ENCODE assay signal across 12 cellular contexts in genomic region chr20:35820715-35821114, GRCh38. TPM values are rescaled to one million over a fixed set of nuclear protein-coding genes. Genes with fewer than 3 reads are reported as not detected.
DNase-seq lines count a peak whose midpoint lies in the region; ATAC-seq, FAIRE-seq and TF ChIP-seq lines count a peak whose summit lies in the region.
"Had no signal": no experiment of that assay in that cellular context is flagged by ENCODE, and none has a peak within 500 bp of the region (broad histone marks: within the 10 kb centered on the region; RNA-seq: fewer than 3 reads in every experiment).

No MANE protein-coding gene starts in this region.

- no peak for TF ChIP-seq EP300 in HepG2 (IDR thresholded peaks at IDR 0.05; ENCODE audit: low read depth in 2 of 2, low read length in 2 of 2)
- no peak for TF ChIP-seq EP300 in HepG2 (CRISPR knock-in tag; IDR thresholded peaks at IDR 0.05; ENCODE audit: borderline replicate concordance)

- no peak overlapping the region for H3K4me3 ChIP-seq in CD4-positive, CD25-positive, alpha-beta regulatory T cell (ENCODE audit: low read depth, low read length)
- no peak overlapping the region for H3K4me3 ChIP-seq in fibroblast of lung (replicated peaks in 1 of 4; ENCODE audit: control extremely low read depth in 1 of 4, insufficient read depth in 1 of 4, low read depth in 3 of 4, low read length in 4 of 4)
- no peak overlapping the region for H3K4me3 ChIP-seq in HepG2 (replicated peaks in 1 of 3; ENCODE audit: insufficient read depth in 1 of 3, low read depth in 2 of 3, low read length in 3 of 3)
- H3K4me3 ChIP-seq: transverse colon had no signal

- H3K4me1 Mint-ChIP-seq in CD4-positive, CD25-positive, alpha-beta regulatory T cell = peaks cover 11 to 40% (median 24%) of the 10 kb centered on the region in 4 donors

- H2AFZ ChIP-seq in fibroblast of lung (ENCODE audit: low read length) (no peak overlapping the region), HepG2 (ENCODE audit: low read length) (no peak overlapping the region)

- H3K9me3 Mint-ChIP-seq in CD4-positive, CD25-positive, alpha-beta regulatory T cell = no peaks in the 10 kb centered on the region
- H3K9me3 Mint-ChIP-seq: CD8-positive, alpha-beta memory T cell had no signal

- no peak for TF ChIP-seq POLR2A in HepG2 (IDR thresholded peaks at IDR 0.05; ENCODE audit: insufficient read depth in 1 of 2, low read depth in 2 of 2, low read length in 2 of 2)

- peaks cover 27% of the 10 kb centered on the region for H3K36me3 Mint-ChIP-seq in CD4-positive, CD25-positive, alpha-beta regulatory T cell

- H3K4me3 Mint-ChIP-seq in CD4-positive, CD25-positive, alpha-beta regulatory T cell = peak overlapping the region in 1 of 4 donors; percentile 19
- H3K4me3 Mint-ChIP-seq: CD8-positive, alpha-beta memory T cell had no signal

- peaks cover 19% of the 10 kb centered on the region for H3K4me1 ChIP-seq in CD4-positive, CD25-positive, alpha-beta regulatory T cell (ENCODE audit: control insufficient read depth, insufficient read depth, low read length, poor library complexity, severe bottlenecking)
- H3K4me1 ChIP-seq in fibroblast of lung (ENCODE audit: control insufficient read depth, extremely low read depth, insufficient read depth, low read length) (peaks cover 16% of the 10 kb centered on the region), HepG2 (ENCODE audit: insufficient read depth, low read length) (no peaks in the 10 kb centered on the region)

- DNase-seq in CD4-positive, CD25-positive, alpha-beta regulatory T cell = no peak
- DNase-seq in RCC 7860 (ENCODE audit: low spot score) = peak; percentile 52
- DNase-seq in fibroblast of lung (ENCODE audit: low read depth in 2 of 2) = peak; percentile 25 to 77
- DNase-seq in non-pigmented ciliary epithelial cell (ENCODE audit: low read depth) = peak; percentile 34
- DNase-seq in SIG-M5 treated with dmso at 0.1 percent for 504 hours (lab: John Stamatoyannopoulos, UW; ENCODE audit: unreplicated experiment) = no peak
- no peak for DNase-seq in HepG2 (ENCODE audit: low spot score)
- DNase-seq: CD8-positive, alpha-beta memory T cell; NCI-H1417; nucleus accumbens; transverse colon had no signal

- no peak overlapping the region for H3K27ac ChIP-seq in CD4-positive, CD25-positive, alpha-beta regulatory T cell (ENCODE audit: insufficient read depth, low read length, poor library complexity, severe bottlenecking)
- H3K27ac ChIP-seq in fibroblast of lung (ENCODE audit: insufficient read depth, low read length) (peak overlapping the region; percentile 10), HepG2 (ENCODE audit: extremely low read length, insufficient read depth, low read length) (no peak overlapping the region)

- H3K27me3 Mint-ChIP-seq in CD4-positive, CD25-positive, alpha-beta regulatory T cell = no peaks in the 10 kb centered on the region
- H3K27me3 Mint-ChIP-seq: CD8-positive, alpha-beta memory T cell had no signal

- peak overlapping the region; percentile 62 to 90 (median 83) for H3K27ac Mint-ChIP-seq in CD4-positive, CD25-positive, alpha-beta regulatory T cell

- in situ Hi-C loops in HepG2 (cut with HindIII; ENCODE audit: extremely low pct_ligation_motif_present, low pct_unique_long_range_greater_than_20kb) = no loop called here

- H3K9me3 ChIP-seq in CD4-positive, CD25-positive, alpha-beta regulatory T cell (ENCODE audit: control insufficient read depth in 2 of 2, low read length in 2 of 2) = no peaks in the 10 kb centered on the region
- no peaks in the 10 kb centered on the region for H3K9me3 ChIP-seq in fibroblast of lung (ENCODE audit: control insufficient read depth, insufficient read depth, low read depth, low read length)
- no peaks in the 10 kb centered on the region for H3K9me3 ChIP-seq in HepG2 (ENCODE audit: low read length)
- H3K9me3 ChIP-seq: transverse colon had no signal

- CTCF ChIA-PET in HepG2 (lab: Yijun Ruan, JAX; ENCODE audit: low intra/inter-chr PET ratio, low total read pairs) = no interaction called here

- no TSS peak for BruUV-seq in HepG2 (replicated peaks; lab: Mats Ljungman, UMichigan)

- no peak for TF ChIP-seq RAD21 in HepG2 (CRISPR knock-in tag; IDR thresholded peaks at IDR 0.05)

- no peak overlapping the region for H3K4me2 ChIP-seq in fibroblast of lung (ENCODE audit: extremely low read depth, insufficient read depth, low read length)
- H3K4me2 ChIP-seq in HepG2 (ENCODE audit: low read depth, low read length) = no peak overlapping the region

- H3K9ac ChIP-seq in fibroblast of lung (ENCODE audit: insufficient read depth, low read length) (no peak overlapping the region), HepG2 (ENCODE audit: insufficient read depth, low read depth, low read length) (no peak overlapping the region)

- FAIRE-seq in RCC 7860 (lab: Jason Lieb, UNC) (peak; percentile 70), HepG2 (lab: Jason Lieb, UNC) (no peak)

- WGBS in HepG2 (ENCODE audit: low lambda C conversion rate) = 92% methylated on average over 2 of the region's 2 CpGs

- POLR2A ChIA-PET in HepG2 (lab: Yijun Ruan, JAX) = no interaction called here

- peaks cover 15% of the 10 kb centered on the region for H3K36me3 ChIP-seq in CD4-positive, CD25-positive, alpha-beta regulatory T cell (ENCODE audit: control insufficient read depth, insufficient read depth, low read length)
- H3K36me3 ChIP-seq in fibroblast of lung (ENCODE audit: control insufficient read depth, insufficient read depth, low read length) (no peaks in the 10 kb centered on the region), HepG2 (replicated peaks in 1 of 2; ENCODE audit: control insufficient read depth in 1 of 2, insufficient read depth in 2 of 2, low read length in 2 of 2) (peaks cover 7 to 12% of the 10 kb centered on the region in 2 experiments; a peak in 4 of 5 replicates)
- H3K36me3 ChIP-seq: transverse colon had no signal

- no peaks in the 10 kb centered on the region for H3K27me3 ChIP-seq in CD4-positive, CD25-positive, alpha-beta regulatory T cell (ENCODE audit: control insufficient read depth, insufficient read depth, low read length)
- no peaks in the 10 kb centered on the region for H3K27me3 ChIP-seq in fibroblast of lung (ENCODE audit: control insufficient read depth, insufficient read depth, low read length)
- H3K27me3 ChIP-seq in HepG2 (ENCODE audit: control insufficient read depth in 1 of 2, insufficient read depth in 2 of 2, low read length in 2 of 2) = no peaks in the 10 kb centered on the region
- H3K27me3 ChIP-seq: transverse colon had no signal

- peaks cover 1% of the 10 kb centered on the region for H3K79me2 ChIP-seq in fibroblast of lung (ENCODE audit: control insufficient read depth, insufficient read depth, low read length)
- no peaks in the 10 kb centered on the region for H3K79me2 ChIP-seq in HepG2 (ENCODE audit: insufficient read depth, low read length)

- H4K20me1 ChIP-seq in fibroblast of lung (ENCODE audit: control insufficient read depth, extremely low read depth, insufficient read depth, low read length) (no peaks in the 10 kb centered on the region), HepG2 (ENCODE audit: insufficient read depth, low read length) (no peaks in the 10 kb centered on the region)

- TF ChIP-seq CTCF in fibroblast of lung (conservative IDR thresholded peaks at IDR 0.05 in 1 of 2, IDR thresholded peaks at IDR 0.05 in 1 of 2; ENCODE audit: low read depth in 1 of 2, low read length in 2 of 2) (no peak), HepG2 (CRISPR knock-in tag; IDR thresholded peaks at IDR 0.05) (no peak)

- no peak for ATAC-seq in CD4-positive, CD25-positive, alpha-beta regulatory T cell (ENCODE audit: low read depth in 2 of 2)
- ATAC-seq in HG03045 (IDR thresholded peaks at IDR 0.05; ENCODE audit: unreplicated experiment) (no peak), HG02870 (IDR thresholded peaks at IDR 0.05; ENCODE audit: unreplicated experiment) (no peak), HepG2 (no peak)

- intact Hi-C loops in HepG2 (cut with micrococcal nuclease; ENCODE audit: unreplicated experiment) = no loop called here

TF ChIP-seq in HepG2, 621 proteins besides CTCF, POLR2A, EP300 and RAD21 (continues in another document):
- TF ChIP-seq MBD4 (IDR thresholded peaks at IDR 0.05; ENCODE audit: borderline replicate concordance, low read length) = no peak

RNA-seq across cellular contexts. Expression of gene PHF20, which starts 48.9 kb away (rescaled TPM):
- total RNA-seq in CD4-positive, CD25-positive, alpha-beta regulatory T cell = 159 TPM
- polyA plus RNA-seq in CD4-positive, CD25-positive, alpha-beta regulatory T cell = 100 to 1,000 TPM in 2 of 4 donors, 10 to 100 TPM in 2; 87.3 to 126 (median 100) TPM
- total RNA-seq in fibroblast of lung (28.2 and 40.1 TPM in 2 replicates), HepG2 (2016; rRNA removed; fragmentation: Illumina TruSeq; extraction: Trizol) (34.1 and 43.3 TPM in 2 replicates)
- polyA plus RNA-seq in fibroblast of lung (31.4 and 32.5 TPM in 2 replicates), HepG2 (2011; rRNA removed) (18.5 and 22.8 TPM in 2 replicates)
- 24.4 and 29.6 TPM in 2 replicates for polyA plus RNA-seq in fibroblast of lung (2012)
- 49.2 and 74.5 TPM in 2 replicates for polyA minus RNA-seq in fibroblast of lung (ENCODE audit: low replicate concordance)
- total RNA-seq in HepG2 (2016; cell fraction: cytosol; rRNA removed; fragmentation: Illumina TruSeq; extraction: Trizol; ENCODE audit: low read depth) = 56.7 and 61.5 TPM in 2 replicates
- 35.4 and 40.8 TPM in 2 replicates for total RNA-seq in HepG2 (2016; cell fraction: insoluble cytoplasmic fraction; rRNA removed; fragmentation: Illumina TruSeq; extraction: Trizol)
- 47.8 and 49.1 TPM in 2 replicates for total RNA-seq in HepG2 (2016; cell fraction: membrane; rRNA removed; fragmentation: Illumina TruSeq; extraction: Trizol)
- total RNA-seq in HepG2 (2016; cell fraction: nucleus; rRNA removed; fragmentation: Illumina TruSeq; extraction: Trizol) = 37.0 and 43.8 TPM in 2 replicates
- 21.6 and 23.5 TPM in 2 replicates for polyA plus RNA-seq in HepG2 (2011; cell fraction: cytosol; rRNA removed)
- polyA plus RNA-seq in HepG2 (2011; cell fraction: nucleus; rRNA removed) = 14.7 and 18.5 TPM in 2 replicates
- 36.8 and 41.9 TPM in 2 replicates for polyA plus RNA-seq in HepG2 (2012)
- 22.9 and 31.3 TPM in 2 replicates for polyA plus RNA-seq in HepG2 (2016; cell fraction: cytosol; fragmentation: Illumina TruSeq; extraction: Trizol; ENCODE audit: low read depth)
- 32.6 and 36.2 TPM in 2 replicates for polyA plus RNA-seq in HepG2 (2016; cell fraction: insoluble cytoplasmic fraction; fragmentation: Illumina TruSeq; extraction: Trizol; ENCODE audit: low read depth)
- polyA plus RNA-seq in HepG2 (2016; cell fraction: membrane; fragmentation: Illumina TruSeq; extraction: Trizol; ENCODE audit: low read depth) = 22.4 and 30.8 TPM in 2 replicates
- polyA plus RNA-seq in HepG2 (2016; cell fraction: nucleus; fragmentation: Illumina TruSeq; extraction: Trizol; ENCODE audit: insufficient read depth, low read depth) = 23.9 and 28.8 TPM in 2 replicates
- polyA minus RNA-seq in HepG2 (2011; rRNA and poly(A)+ RNA removed; ENCODE audit: low replicate concordance) = 44.9 and 77.1 TPM in 2 replicates
- 19.8 and 22.3 TPM in 2 replicates for polyA minus RNA-seq in HepG2 (2011; cell fraction: cytosol; rRNA and poly(A)+ RNA removed)
- polyA minus RNA-seq in HepG2 (2011; cell fraction: nucleus; rRNA and poly(A)+ RNA removed) = 53.6 and 69.2 TPM in 2 replicates

Comparison
In these comparisons a context has a peak if more than half of its experiments do, and no peak if none do; other contexts are left out.
1. DNase-seq: peak in RCC 7860 (single experiment), fibroblast of lung (2 of 2) and non-pigmented ciliary epithelial cell (single experiment); none in CD4-positive, CD25-positive, alpha-beta regulatory T cell (0 of 3), SIG-M5 treated with dmso at 0.1 percent for 504 hours (single experiment) and HepG2 (single experiment).